9 cellular contexts compared by ENCODE assay signal in genomic region chr15:100713163-100713867, GRCh38.
DNase-seq lines count a peak whose midpoint lies in the region; ATAC-seq and TF ChIP-seq lines count a peak whose summit lies in the region.
"Had no signal": no experiment of that assay in that cellular context is flagged by ENCODE, and none has a peak within 500 bp of the region (broad histone marks: within the 10 kb centered on the region; RNA-seq: fewer than 3 reads in every experiment).

No MANE protein-coding gene starts in this region.

- H2BK120ac ChIP-seq in neuronal stem cell (ENCODE audit: low read depth, low read length), result no peak overlapping the region

- H3K14ac ChIP-seq in neuronal stem cell (ENCODE audit: low read length), result no peak overlapping the region

- TF ChIP-seq POLR2A in esophagus squamous epithelium (IDR thresholded peaks at IDR 0.05), result no peak

- no peak overlapping the region for H3K4ac ChIP-seq in neuronal stem cell (ENCODE audit: low read length)

- H3K27ac ChIP-seq in PC-3 (ENCODE audit: low read length), result peak overlapping the region; percentile 97
- H3K27ac ChIP-seq in esophagus squamous epithelium, result peak overlapping the region; percentile 66 to 80 (median 76)
- no peak overlapping the region for H3K27ac ChIP-seq in neuronal stem cell (replicated peaks; ENCODE audit: low read length)
- H3K27ac ChIP-seq in naive thymus-derived CD4-positive, alpha-beta T cell (ENCODE audit: low read depth, low read length), result no peak overlapping the region

- peak overlapping the region; percentile 20 for H2AK5ac ChIP-seq in neuronal stem cell (ENCODE audit: low read depth, low read length)

- no peaks in the 10 kb centered on the region for H3K27me3 Mint-ChIP-seq in Calu3 (ENCODE audit: unreplicated experiment)
- H3K27me3 Mint-ChIP-seq in naive thymus-derived CD4-positive, alpha-beta T cell, result peaks cover 0 to 10% (median 6%) of the 10 kb centered on the region in 5 donors

- no peaks in the 10 kb centered on the region for H3K36me3 ChIP-seq in PC-3 (ENCODE audit: low read depth, low read length)
- no peaks in the 10 kb centered on the region for H3K36me3 ChIP-seq in esophagus squamous epithelium
- no peaks in the 10 kb centered on the region for H3K36me3 ChIP-seq in neuronal stem cell (replicated peaks in 1 of 2; ENCODE audit: control insufficient read depth in 2 of 2, insufficient read depth in 2 of 2, low read length in 2 of 2)
- H3K36me3 ChIP-seq in naive thymus-derived CD4-positive, alpha-beta T cell (ENCODE audit: control insufficient read depth in 2 of 3, insufficient read depth in 3 of 3, low read length in 3 of 3), result no peaks in the 10 kb centered on the region

- H2AFZ ChIP-seq in PC-3 (ENCODE audit: low read length) (no peak overlapping the region), neuronal stem cell (ENCODE audit: low read length) (no peak overlapping the region)

- H3K9me2 ChIP-seq in PC-3 (replicated peaks; ENCODE audit: low read length), result no peaks in the 10 kb centered on the region

- H2BK15ac ChIP-seq in neuronal stem cell (ENCODE audit: low read length), result no peak overlapping the region

- H3K4me1 Mint-ChIP-seq in Calu3 (ENCODE audit: low read depth, unreplicated experiment), result peaks cover 85% of the 10 kb centered on the region
- peaks cover 0 to 2% (median 0%) of the 10 kb centered on the region in 7 donors for H3K4me1 Mint-ChIP-seq in naive thymus-derived CD4-positive, alpha-beta T cell

- WGBS in esophagus squamous epithelium, 2 donors, result 31 to 40% methylated on average over 16 to 17 of the region's 22 CpGs
- no CpG with 5 or more reads among the region's 22 CpGs for WGBS in neuronal stem cell (ENCODE audit: extremely low coverage in 2 of 2, insufficient read length in 2 of 2, insufficient replicate concordance in 1 of 2), 2 donors

- peak overlapping the region; percentile 45 for H3K4me3 Mint-ChIP-seq in Calu3 (ENCODE audit: low read depth, unreplicated experiment)
- no peak overlapping the region for H3K4me3 Mint-ChIP-seq in naive thymus-derived CD4-positive, alpha-beta T cell

- H3K4me2 ChIP-seq in PC-3 (ENCODE audit: low read length) (peak overlapping the region; percentile 7; the same call in 1 of the 2 replicates), neuronal stem cell (ENCODE audit: insufficient read depth, low read length, poor library complexity, severe bottlenecking) (no peak overlapping the region)

- CTCF ChIA-PET in Calu3 (lab: Charles Lee), result interaction anchor here (0.5 to 1.7 kb wide), 6 partner anchors 8 to 294 kb away, joined by 3 to 10 read pairs (median 8); no protein-coding TSS in a partner anchor
- CTCF ChIA-PET in PC-3 (lab: Charles Lee), result no interaction called here
- CTCF ChIA-PET in naive thymus-derived CD4-positive, alpha-beta T cell (lab: Charles Lee), result no interaction called here

- H4K20me1 ChIP-seq in PC-3 (ENCODE audit: low read length), result no peaks in the 10 kb centered on the region

- peaks cover 21% of the 10 kb centered on the region for H3K79me2 ChIP-seq in PC-3 (ENCODE audit: low read length)

- intact Hi-C loops in Calu3 (cut with micrococcal nuclease; ENCODE audit: unreplicated experiment) (loop anchor here (1.0 to 2.0 kb wide), 4 partner anchors 9 to 171 kb away; no protein-coding TSS in a partner anchor), PC-3 (cut with micrococcal nuclease) (loop anchor here (1.0 to 2.0 kb wide), 2 partner anchors 8 to 137 kb away; no protein-coding TSS in a partner anchor), esophagus squamous epithelium (cut with DNase I) (no loop called here)
- intact Hi-C loops in naive thymus-derived CD4-positive, alpha-beta T cell (cut with micrococcal nuclease), result no loop called here

- H3K4me1 ChIP-seq in PC-3 (ENCODE audit: insufficient read depth, low read length) (peaks cover 33% of the 10 kb centered on the region), esophagus squamous epithelium (peaks cover 5 to 56% (median 23%) of the 10 kb centered on the region in 3 donors), neuronal stem cell (ENCODE audit: control insufficient read depth in 2 of 2, insufficient read depth in 1 of 2, low read depth in 1 of 2, low read length in 2 of 2) (no peaks in the 10 kb centered on the region)
- H3K4me1 ChIP-seq in naive thymus-derived CD4-positive, alpha-beta T cell (ENCODE audit: control insufficient read depth in 2 of 2, insufficient read depth in 2 of 2, low read length in 2 of 2), result no peaks in the 10 kb centered on the region

- H4K91ac ChIP-seq in neuronal stem cell (ENCODE audit: low read depth, low read length, poor library complexity), result no peak overlapping the region

- TF ChIP-seq CTCF in Calu3 (IDR thresholded peaks at IDR 0.05; ENCODE audit: unreplicated experiment) (no peak), PC-3 (conservative IDR thresholded peaks at IDR 0.05; ENCODE audit: low read depth, low read length) (no peak), esophagus squamous epithelium (IDR thresholded peaks at IDR 0.05) (no peak)

- peak; percentile 97 for DNase-seq in Calu3
- peak; percentile 99 for DNase-seq in PC-3
- no peak for DNase-seq in esophagus squamous epithelium (lab: John Stamatoyannopoulos, UW)
- DNase-seq in neuronal stem cell (ENCODE audit: low spot score), result no peak
- no peak for DNase-seq in stimulated activated naive CD4-positive, alpha-beta T cell treated with Interleukin-2 at 50 U/mL for 16 hours (lab: John Stamatoyannopoulos, UW)
- DNase-seq in activated CD4-positive, alpha-beta T cell treated with anti-CD3 and anti-CD28 coated beads, Interleukin-2, amount 50 U/mL, for 4 hours, result no peak
- DNase-seq in naive thymus-derived CD4-positive, alpha-beta T cell, result no peak
- DNase-seq: effector CD4-positive, alpha-beta T cell had no signal

- H2BK5ac ChIP-seq in neuronal stem cell (ENCODE audit: low read length), result no peak overlapping the region

- peaks cover 22% of the 10 kb centered on the region for H3K9me3 Mint-ChIP-seq in Calu3 (ENCODE audit: low read depth, unreplicated experiment)
- H3K9me3 Mint-ChIP-seq in naive thymus-derived CD4-positive, alpha-beta T cell, result peaks cover 0 to 22% (median 9%) of the 10 kb centered on the region in 11 donors

- H3K9me3 ChIP-seq in PC-3 (ENCODE audit: low read length) (no peaks in the 10 kb centered on the region), esophagus squamous epithelium (no peaks in the 10 kb centered on the region), neuronal stem cell (replicated peaks in 1 of 2; ENCODE audit: control insufficient read depth in 2 of 2, insufficient read depth in 1 of 2, low read depth in 1 of 2, low read length in 2 of 2) (no peaks in the 10 kb centered on the region)
- H3K9me3 ChIP-seq in naive thymus-derived CD4-positive, alpha-beta T cell (ENCODE audit: control insufficient read depth in 2 of 3, low read length in 3 of 3), result peaks cover 0 to 5% (median 0%) of the 10 kb centered on the region in 3 experiments

- H4K8ac ChIP-seq in neuronal stem cell (ENCODE audit: low read depth, low read length), result no peak overlapping the region

- H3K36me3 Mint-ChIP-seq in Calu3 (ENCODE audit: insufficient read depth, unreplicated experiment), result peaks cover 69% of the 10 kb centered on the region
- peaks cover 0 to 3% (median 0%) of the 10 kb centered on the region in 5 donors for H3K36me3 Mint-ChIP-seq in naive thymus-derived CD4-positive, alpha-beta T cell

- no peaks in the 10 kb centered on the region for H3F3A ChIP-seq in PC-3 (ENCODE audit: low read length, unreplicated experiment)

- BruUV-seq in Calu3 (replicated peaks; lab: Mats Ljungman, UMichigan) (no TSS peak), PC-3 (replicated peaks; lab: Mats Ljungman, UMichigan) (no TSS peak)

- H3K9ac ChIP-seq in PC-3 (ENCODE audit: low read length), result peak overlapping the region; percentile 95
- no peak overlapping the region for H3K9ac ChIP-seq in neuronal stem cell (ENCODE audit: low read depth, low read length, poor library complexity)

- POLR2A ChIA-PET in PC-3 (lab: Charles Lee; ENCODE audit: unreplicated experiment), result interaction anchor here (0.6 to 0.9 kb wide), 3 partner anchors 116 to 138 kb away, joined by 3 to 4 read pairs (median 3); no protein-coding TSS in a partner anchor
- POLR2A ChIA-PET in naive thymus-derived CD4-positive, alpha-beta T cell (lab: Charles Lee), result no interaction called here

- H2BK12ac ChIP-seq in neuronal stem cell (ENCODE audit: low read length), result no peak overlapping the region

- ATAC-seq in PC-3 (peak; percentile 91), HG03439 (IDR thresholded peaks at IDR 0.05; ENCODE audit: unreplicated experiment) (no peak)
- no peak for ATAC-seq in naive thymus-derived CD4-positive, alpha-beta T cell

- no peak overlapping the region for H3K23ac ChIP-seq in neuronal stem cell (ENCODE audit: low read depth, low read length, poor library complexity)

- no peak overlapping the region for H3K4me3 ChIP-seq in PC-3 (ENCODE audit: low read length)
- H3K4me3 ChIP-seq in esophagus squamous epithelium, result no peak overlapping the region
- H3K4me3 ChIP-seq in neuronal stem cell (ENCODE audit: low read length in 2 of 2), result no peak overlapping the region
- no peak overlapping the region for H3K4me3 ChIP-seq in naive thymus-derived CD4-positive, alpha-beta T cell (ENCODE audit: low read length)

- peaks cover 3% of the 10 kb centered on the region for H3K79me1 ChIP-seq in neuronal stem cell (ENCODE audit: low read depth, low read length)

- peak overlapping the region; percentile 53 for H3K18ac ChIP-seq in neuronal stem cell (ENCODE audit: low read length)

- H3K27me3 ChIP-seq in PC-3 (ENCODE audit: low read length), result no peaks in the 10 kb centered on the region
- H3K27me3 ChIP-seq in esophagus squamous epithelium, result no peaks in the 10 kb centered on the region
- no peaks in the 10 kb centered on the region for H3K27me3 ChIP-seq in neuronal stem cell (ENCODE audit: control insufficient read depth in 3 of 3, insufficient read depth in 3 of 3, low read depth in 1 of 3, low read length in 3 of 3)
- H3K27me3 ChIP-seq in naive thymus-derived CD4-positive, alpha-beta T cell (ENCODE audit: control insufficient read depth in 2 of 2, insufficient read depth in 2 of 2, low read length in 2 of 2), result no peaks in the 10 kb centered on the region

- peak overlapping the region; percentile 98 for H3K27ac Mint-ChIP-seq in Calu3 (ENCODE audit: unreplicated experiment)
- H3K27ac Mint-ChIP-seq in naive thymus-derived CD4-positive, alpha-beta T cell, result no peak overlapping the region

Comparison
In these comparisons a context has a peak if more than half of its experiments do, and no peak if none do; other contexts are left out.
1. DNase-seq: peak in Calu3 (single experiment) and PC-3 (single experiment); none in esophagus squamous epithelium (single experiment), neuronal stem cell (single experiment), stimulated activated naive CD4-positive, alpha-beta T cell treated with Interleukin-2 at 50 U/mL for 16 hours (single experiment), activated CD4-positive, alpha-beta T cell treated with anti-CD3 and anti-CD28 coated beads, Interleukin-2, amount 50 U/mL, for 4 hours (0 of 2) and naive thymus-derived CD4-positive, alpha-beta T cell (0 of 9).
2. H3K27ac ChIP-seq: peak in PC-3 (single experiment) and esophagus squamous epithelium (4 of 4); none in neuronal stem cell (single experiment) and naive thymus-derived CD4-positive, alpha-beta T cell (single experiment).
3. intact Hi-C loops: an anchor here in Calu3 (1.0 to 2.0 kb wide) and PC-3 (1.0 to 2.0 kb wide); none called in esophagus squamous epithelium and naive thymus-derived CD4-positive, alpha-beta T cell.